13 cellular contexts compared by ENCODE assay signal in genomic region chr2:232432598-232433184, GRCh38. TPM values are rescaled to one million over a fixed set of nuclear protein-coding genes. Genes with fewer than 3 reads are reported as not detected.
A peak's percentile ranks its signal among the peaks of the same experiment; 100 is the strongest.
DNase-seq lines count a peak whose midpoint lies in the region; TF ChIP-seq lines count a peak whose summit lies in the region.
"Had no signal": no experiment of that assay in that cellular context is flagged by ENCODE, and none has a peak within 500 bp of the region (broad histone marks: within the 10 kb centered on the region; RNA-seq: fewer than 3 reads in every experiment).

No MANE protein-coding gene starts in this region.

- no peak overlapping the region; the same call in 1 of the 2 replicates for H2AFZ ChIP-seq in Loucy (ENCODE audit: low read length)
- H2AFZ ChIP-seq in osteoblast (ENCODE audit: low read length) = no peak overlapping the region
- H2AFZ ChIP-seq in mammary epithelial cell (ENCODE audit: low read depth, low read length) = no peak overlapping the region

- H3K9ac ChIP-seq in Loucy (ENCODE audit: low read depth, low read length, poor library complexity, severe bottlenecking) = no peak overlapping the region
- no peak overlapping the region for H3K9ac ChIP-seq in mammary epithelial cell (ENCODE audit: insufficient read depth, low read length)

- peaks cover 4% of the 10 kb centered on the region for H3K27me3 Mint-ChIP-seq in activated CD4-positive, alpha-beta T cell treated with anti-CD3 and anti-CD28 coated beads, Interleukin-2, amount 10 ng/mL, durations not matched to agents 7 days and 5 days

- H3K79me2 ChIP-seq in Loucy (ENCODE audit: insufficient read depth, low read length) (no peaks in the 10 kb centered on the region), osteoblast (ENCODE audit: insufficient read depth, low read length) (no peaks in the 10 kb centered on the region), mammary epithelial cell (ENCODE audit: insufficient read depth, low read length) (no peaks in the 10 kb centered on the region)

- POLR2A ChIA-PET in activated CD4-positive, alpha-beta T cell treated with anti-CD3 and anti-CD28 coated beads, Interleukin-2, amount 10 ng/mL, durations not matched to agents 7 days and 5 days (lab: Charles Lee) = no interaction called here

- no peaks in the 10 kb centered on the region for H3K9me2 ChIP-seq in Loucy (replicated peaks; ENCODE audit: low read depth, low read length)

- H3K27me3 ChIP-seq in Loucy (ENCODE audit: insufficient read depth, low read length, poor library complexity, severe bottlenecking) (no peaks in the 10 kb centered on the region), osteoblast (ENCODE audit: insufficient read depth, low read length) (peaks cover 8% of the 10 kb centered on the region), mammary epithelial cell (ENCODE audit: insufficient read depth, low read length) (no peaks in the 10 kb centered on the region)

- H3K9me3 Mint-ChIP-seq in activated CD4-positive, alpha-beta T cell treated with anti-CD3 and anti-CD28 coated beads, Interleukin-2, amount 10 ng/mL, durations not matched to agents 7 days and 5 days = no peaks in the 10 kb centered on the region
- H3K9me3 Mint-ChIP-seq: activated T-helper 2 cell treated with anti-CD3 and anti-CD28 coated beads, Interferon-gamma antibody, Interleukin-2, Interleukin-4, amounts not matched to agents 10 μg/mL and 5 μg/mL and 100 μg/mL, durations not matched to agents 14 hours and 24 hours and 36 hours; IgD-negative memory B cell had no signal

- intact Hi-C loops in mammary epithelial cell (cut with micrococcal nuclease) = no loop called here

- H3F3A ChIP-seq in Loucy (ENCODE audit: low read depth) = no peaks in the 10 kb centered on the region

- no peak for DNase-seq in GM12864 (ENCODE audit: low read depth)
- peak; percentile 23 for DNase-seq in cerebellar cortex (ENCODE audit: low spot score)
- peak; percentile 13 for DNase-seq in osteoblast (ENCODE audit: insufficient read length, low spot score, missing footprints)
- no peak for DNase-seq in NCI-H2029 (lab: John Stamatoyannopoulos, UW)
- no peak for DNase-seq in activated CD4-positive, alpha-beta T cell treated with anti-CD3 and anti-CD28 coated beads, Interleukin-2, amount 10 ng/mL, durations not matched to agents 7 days and 5 days
- no peak for DNase-seq in mammary epithelial cell
- DNase-seq: central memory CD4-positive, alpha-beta T cell; RPMI8226; stimulated activated CD4-positive, alpha-beta T cell treated with anti-CD3 and anti-CD28 coated beads, Interleukin-15, amount 100 ng/mL, for 24 hours had no signal

- no peaks in the 10 kb centered on the region for H3K36me3 ChIP-seq in Loucy (ENCODE audit: insufficient read depth, low read length)
- H3K36me3 ChIP-seq in osteoblast (ENCODE audit: insufficient read depth, low read length) = no peaks in the 10 kb centered on the region
- H3K36me3 ChIP-seq in mammary epithelial cell (ENCODE audit: insufficient read depth, low read length) = no peaks in the 10 kb centered on the region

- peak; percentile 34 for TF ChIP-seq CTCF in GM12864 (IDR thresholded peaks at IDR 0.05; ENCODE audit: low read depth, low read length, missing control alignments)
- peak; percentile 46 for TF ChIP-seq CTCF in Loucy (conservative IDR thresholded peaks at IDR 0.05; ENCODE audit: low read length)
- TF ChIP-seq CTCF in osteoblast (IDR thresholded peaks at IDR 0.05; ENCODE audit: extremely low read depth, low read depth, low read length) = no peak
- TF ChIP-seq CTCF in mammary epithelial cell (conservative IDR thresholded peaks at IDR 0.05 in 1 of 2, IDR thresholded peaks at IDR 0.05 in 1 of 2; ENCODE audit: extremely low read depth in 1 of 2, insufficient read depth in 1 of 2, low read depth in 1 of 2, low read length in 2 of 2) = no peak

- H3K27ac Mint-ChIP-seq in activated CD4-positive, alpha-beta T cell treated with anti-CD3 and anti-CD28 coated beads, Interleukin-2, amount 10 ng/mL, durations not matched to agents 7 days and 5 days = no peak overlapping the region
- H3K27ac Mint-ChIP-seq: activated T-helper 2 cell treated with anti-CD3 and anti-CD28 coated beads, Interferon-gamma antibody, Interleukin-2, Interleukin-4, amounts not matched to agents 10 μg/mL and 5 μg/mL and 100 μg/mL, durations not matched to agents 14 hours and 24 hours and 36 hours; IgD-negative memory B cell had no signal

- WGBS in mammary epithelial cell (ENCODE audit: low coverage, missing lambda C conversion rate) = 83% methylated on average over 10 of the region's 16 CpGs

- CTCF ChIA-PET in activated CD4-positive, alpha-beta T cell treated with anti-CD3 and anti-CD28 coated beads, Interleukin-2, amount 10 ng/mL, durations not matched to agents 7 days and 5 days (lab: Charles Lee) = interaction anchor here (1.0 kb wide), 1 partner anchor 12 kb away, joined by 3 read pairs; no protein-coding TSS in a partner anchor
- CTCF ChIA-PET in mammary epithelial cell (lab: Charles Lee; ENCODE audit: low non-redundant PET) = no interaction called here

- no peaks in the 10 kb centered on the region for H3K4me1 ChIP-seq in Loucy (ENCODE audit: insufficient read depth, low read length, poor library complexity, severe bottlenecking)
- no peaks in the 10 kb centered on the region for H3K4me1 ChIP-seq in osteoblast (ENCODE audit: insufficient read depth, low read length)
- H3K4me1 ChIP-seq in mammary epithelial cell (ENCODE audit: insufficient read depth, low read length) = no peaks in the 10 kb centered on the region

- H3K4me3 ChIP-seq in GM12864 (ENCODE audit: low read depth, low read length) (no peak overlapping the region), Loucy (ENCODE audit: low read length, poor library complexity, severe bottlenecking) (no peak overlapping the region), osteoblast (ENCODE audit: insufficient read depth, low read length) (no peak overlapping the region), mammary epithelial cell (replicated peaks in 1 of 3; ENCODE audit: insufficient read depth in 1 of 3, low read depth in 2 of 3, low read length in 3 of 3) (no peak overlapping the region)

- H4K20me1 ChIP-seq in Loucy (ENCODE audit: insufficient read depth, low read length, poor library complexity, severe bottlenecking) (no peaks in the 10 kb centered on the region), osteoblast (ENCODE audit: insufficient read depth, low read length) (no peaks in the 10 kb centered on the region), mammary epithelial cell (ENCODE audit: insufficient read depth, low read length) (no peaks in the 10 kb centered on the region)

- no peak overlapping the region for H3K27ac ChIP-seq in osteoblast (ENCODE audit: low read depth, low read length)
- no peak overlapping the region for H3K27ac ChIP-seq in mammary epithelial cell (ENCODE audit: insufficient read depth, low read depth, low read length)

- dilution Hi-C loops in mammary epithelial cell (cut with HindIII; ENCODE audit: low sequenced_read_pairs) = no loop called here

- H3K9me3 ChIP-seq in Loucy (ENCODE audit: insufficient read depth, low read depth, low read length) (no peaks in the 10 kb centered on the region), osteoblast (ENCODE audit: low read depth, low read length) (no peaks in the 10 kb centered on the region), mammary epithelial cell (replicated peaks; ENCODE audit: insufficient read depth, low read length) (no peaks in the 10 kb centered on the region)

- H3K4me2 ChIP-seq in Loucy (ENCODE audit: low read depth, low read length, poor library complexity, severe bottlenecking) (no peak overlapping the region), osteoblast (ENCODE audit: insufficient read depth, low read length) (no peak overlapping the region), mammary epithelial cell (ENCODE audit: insufficient read depth, low read depth, low read length) (no peak overlapping the region)

- no TSS peak for BruUV-seq in mammary epithelial cell (replicated peaks; lab: Mats Ljungman, UMichigan)

- H3K4me1 Mint-ChIP-seq in activated CD4-positive, alpha-beta T cell treated with anti-CD3 and anti-CD28 coated beads, Interleukin-2, amount 10 ng/mL, durations not matched to agents 7 days and 5 days = no peaks in the 10 kb centered on the region
- H3K4me1 Mint-ChIP-seq: IgD-negative memory B cell had no signal

- in situ Hi-C loops in mammary epithelial cell (cut with MboI; ENCODE audit: low sequenced_read_pairs in 2 of 2) = loop anchor here (10.0 to 25.0 kb wide), 2 partner anchors 95 to 528 kb away; no protein-coding TSS in a partner anchor

- no peak overlapping the region for H3K4me3 Mint-ChIP-seq in activated CD4-positive, alpha-beta T cell treated with anti-CD3 and anti-CD28 coated beads, Interleukin-2, amount 10 ng/mL, durations not matched to agents 7 days and 5 days
- H3K4me3 Mint-ChIP-seq: IgD-negative memory B cell had no signal

- H3K36me3 Mint-ChIP-seq in activated CD4-positive, alpha-beta T cell treated with anti-CD3 and anti-CD28 coated beads, Interleukin-2, amount 10 ng/mL, durations not matched to agents 7 days and 5 days (ENCODE audit: low read depth) = no peaks in the 10 kb centered on the region
- H3K36me3 Mint-ChIP-seq: IgD-negative memory B cell had no signal

RNA-seq across cellular contexts. Expression of gene ALPI, which starts 23.3 kb away (rescaled TPM):
- total RNA-seq in osteoblast = not detected in 2 replicates
- not detected for total RNA-seq in activated CD4-positive, alpha-beta T cell treated with anti-CD3 and anti-CD28 coated beads, Interleukin-2, amount 10 ng/mL, durations not matched to agents 7 days and 5 days
- total RNA-seq in mammary epithelial cell = not detected
- not detected for polyA plus RNA-seq in mammary epithelial cell
- not detected for polyA minus RNA-seq in mammary epithelial cell
- total RNA-seq: activated T-helper 2 cell treated with anti-CD3 and anti-CD28 coated beads, Interferon-gamma antibody, Interleukin-2, Interleukin-4, amounts not matched to agents 10 μg/mL and 5 μg/mL and 100 μg/mL, durations not matched to agents 14 hours and 24 hours and 36 hours; Daoy had no signal
- polyA plus RNA-seq: IgD-negative memory B cell had no signal

RNA-seq across cellular contexts. Expression of gene ALPG, which starts 26.0 kb away (rescaled TPM):
- total RNA-seq in osteoblast (not detected in 2 replicates), mammary epithelial cell (not detected)
- total RNA-seq in activated CD4-positive, alpha-beta T cell treated with anti-CD3 and anti-CD28 coated beads, Interleukin-2, amount 10 ng/mL, durations not matched to agents 7 days and 5 days = not detected
- polyA plus RNA-seq in mammary epithelial cell = 0.03 TPM
- not detected for polyA minus RNA-seq in mammary epithelial cell
- total RNA-seq: activated T-helper 2 cell treated with anti-CD3 and anti-CD28 coated beads, Interferon-gamma antibody, Interleukin-2, Interleukin-4, amounts not matched to agents 10 μg/mL and 5 μg/mL and 100 μg/mL, durations not matched to agents 14 hours and 24 hours and 36 hours; Daoy had no signal
- polyA plus RNA-seq: IgD-negative memory B cell had no signal

RNA-seq across cellular contexts. Expression of gene ALPP, which starts 54.1 kb away (rescaled TPM):
- total RNA-seq in osteoblast = not detected in 2 replicates
- total RNA-seq in activated CD4-positive, alpha-beta T cell treated with anti-CD3 and anti-CD28 coated beads, Interleukin-2, amount 10 ng/mL, durations not matched to agents 7 days and 5 days = not detected
- total RNA-seq in mammary epithelial cell = not detected
- polyA plus RNA-seq in mammary epithelial cell = 0.03 TPM
- polyA minus RNA-seq in mammary epithelial cell = not detected
- total RNA-seq: activated T-helper 2 cell treated with anti-CD3 and anti-CD28 coated beads, Interferon-gamma antibody, Interleukin-2, Interleukin-4, amounts not matched to agents 10 μg/mL and 5 μg/mL and 100 μg/mL, durations not matched to agents 14 hours and 24 hours and 36 hours; Daoy had no signal
- polyA plus RNA-seq: IgD-negative memory B cell had no signal

RNA-seq across cellular contexts. Expression of gene ECEL1, which starts 54.9 kb away (rescaled TPM):
- total RNA-seq in osteoblast = not detected in 2 replicates
- total RNA-seq in activated CD4-positive, alpha-beta T cell treated with anti-CD3 and anti-CD28 coated beads, Interleukin-2, amount 10 ng/mL, durations not matched to agents 7 days and 5 days = not detected
- total RNA-seq in mammary epithelial cell = not detected
- polyA plus RNA-seq in mammary epithelial cell = not detected
- not detected for polyA minus RNA-seq in mammary epithelial cell
- total RNA-seq: Daoy had no signal
- polyA plus RNA-seq: IgD-negative memory B cell had no signal

Comparison
In these comparisons a context has a peak if more than half of its experiments do, and no peak if none do; other contexts are left out.
1. DNase-seq: peak in cerebellar cortex (single experiment) and osteoblast (single experiment); none in GM12864 (single experiment), NCI-H2029 (single experiment), activated CD4-positive, alpha-beta T cell treated with anti-CD3 and anti-CD28 coated beads, Interleukin-2, amount 10 ng/mL, durations not matched to agents 7 days and 5 days (single experiment) and mammary epithelial cell (single experiment).
2. CTCF ChIP-seq: peak in GM12864 (single experiment) and Loucy (single experiment); none in osteoblast (single experiment) and mammary epithelial cell (0 of 2).